Comparison of ENCODE assay signal across 12 cellular contexts in genomic region chr6:36514554-36515456, GRCh38. TPM values are rescaled to one million over a fixed set of nuclear protein-coding genes. Genes with fewer than 3 reads are reported as not detected.
DNase-seq lines count a peak whose midpoint lies in the region; ATAC-seq and TF ChIP-seq lines count a peak whose summit lies in the region.
"Had no signal": no experiment of that assay in that cellular context is flagged by ENCODE, and none has a peak within 500 bp of the region (broad histone marks: within the 10 kb centered on the region; RNA-seq: fewer than 3 reads in every experiment).

No MANE protein-coding gene starts in this region.

- peak overlapping the region; percentile 1 to 75 (median 65) for H3K27ac Mint-ChIP-seq in CD4-positive, alpha-beta memory T cell
- H3K27ac Mint-ChIP-seq in activated CD8-positive, alpha-beta T cell treated with anti-CD3 and anti-CD28 coated beads for 36 hours, result peak overlapping the region; percentile 58
- H3K27ac Mint-ChIP-seq in activated T-helper 2 cell treated with anti-CD3 and anti-CD28 coated beads, Interferon-gamma antibody, Interleukin-2, Interleukin-4, amounts not matched to agents 10 μg/mL and 5 μg/mL and 100 μg/mL, durations not matched to agents 14 hours and 24 hours and 36 hours, result no peak overlapping the region
- H3K27ac Mint-ChIP-seq: endodermal cell had no signal

- no peaks in the 10 kb centered on the region for H3K27me3 Mint-ChIP-seq in CD4-positive, alpha-beta memory T cell
- H3K27me3 Mint-ChIP-seq in activated CD8-positive, alpha-beta T cell treated with anti-CD3 and anti-CD28 coated beads for 36 hours, result no peaks in the 10 kb centered on the region
- H3K27me3 Mint-ChIP-seq in activated T-helper 2 cell treated with anti-CD3 and anti-CD28 coated beads, Interferon-gamma antibody, Interleukin-2, Interleukin-4, amounts not matched to agents 10 μg/mL and 5 μg/mL and 100 μg/mL, durations not matched to agents 14 hours and 24 hours and 36 hours (ENCODE audit: low read depth), result no peaks in the 10 kb centered on the region
- H3K27me3 Mint-ChIP-seq: T-cell had no signal

- no peaks in the 10 kb centered on the region for H3K9me3 Mint-ChIP-seq in CD4-positive, alpha-beta memory T cell
- no peaks in the 10 kb centered on the region for H3K9me3 Mint-ChIP-seq in activated CD8-positive, alpha-beta T cell treated with anti-CD3 and anti-CD28 coated beads for 36 hours
- no peaks in the 10 kb centered on the region for H3K9me3 Mint-ChIP-seq in activated T-helper 2 cell treated with anti-CD3 and anti-CD28 coated beads, Interferon-gamma antibody, Interleukin-2, Interleukin-4, amounts not matched to agents 10 μg/mL and 5 μg/mL and 100 μg/mL, durations not matched to agents 14 hours and 24 hours and 36 hours
- H3K9me3 Mint-ChIP-seq: T-cell had no signal

- H3K9me3 ChIP-seq in CD4-positive, alpha-beta memory T cell (ENCODE audit: control insufficient read depth in 1 of 2, low read length in 2 of 2), result no peaks in the 10 kb centered on the region
- H3K9me3 ChIP-seq: sigmoid colon had no signal

- peaks cover 15% of the 10 kb centered on the region for H3K4me1 ChIP-seq in CD4-positive, alpha-beta memory T cell (ENCODE audit: insufficient read depth, low read length)
- H3K4me1 ChIP-seq: BLaER1 treated with 17β-estradiol and CSF1 and Interleukin-3, amounts not matched to agents 10 nM and 100 nM; sigmoid colon had no signal

- POLR2A ChIA-PET in CD4-positive, alpha-beta memory T cell (lab: Charles Lee; ENCODE audit: partially characterized antibody), result interaction anchor here (0.9 kb wide), 2 partner anchors 30 to 31 kb away, joined by 3 read pairs; no protein-coding TSS in a partner anchor
- POLR2A ChIA-PET in GM10248 (lab: Yijun Ruan, JAX), result no interaction called here
- POLR2A ChIA-PET in activated CD8-positive, alpha-beta T cell treated with anti-CD3 and anti-CD28 coated beads for 36 hours (lab: Charles Lee), result no interaction called here

- no peak for TF ChIP-seq CTCF in GM10248 (IDR thresholded peaks at IDR 0.05; ENCODE audit: control extremely low read depth, extremely low read depth, low read depth, missing control alignments)
- TF ChIP-seq CTCF in activated CD8-positive, alpha-beta T cell treated with anti-CD3 and anti-CD28 coated beads for 36 hours (IDR thresholded peaks at IDR 0.05), result no peak

- CTCF ChIA-PET in CD4-positive, alpha-beta memory T cell (lab: Charles Lee; ENCODE audit: partially characterized antibody), result interaction anchor here (1.8 kb wide), 1 partner anchor 10 kb away, joined by 4 read pairs; no protein-coding TSS in a partner anchor
- CTCF ChIA-PET in GM10248 (lab: Yijun Ruan, JAX), result interaction anchor here (1.5 kb wide), 1 partner anchor 244 kb away, joined by 4 read pairs; no protein-coding TSS in a partner anchor
- CTCF ChIA-PET in activated CD8-positive, alpha-beta T cell treated with anti-CD3 and anti-CD28 coated beads for 36 hours (lab: Charles Lee), result interaction anchor here (2.5 kb wide), 1 partner anchor 12 kb away, joined by 11 read pairs; no protein-coding TSS in a partner anchor

- no peak for DNase-seq in CD4-positive, alpha-beta memory T cell
- peak; percentile 28 for DNase-seq in GM10248 (ENCODE audit: extremely low spot score)
- peak; percentile 52 for DNase-seq in activated CD8-positive, alpha-beta T cell treated with anti-CD3 and anti-CD28 coated beads for 36 hours
- DNase-seq in left lobe of liver (ENCODE audit: low spot score), result peak; percentile 60
- DNase-seq in activated T-helper 2 cell treated with anti-CD3 and anti-CD28 coated beads, Interferon-gamma antibody, Interleukin-2, Interleukin-4, amounts not matched to agents 10 μg/mL and 5 μg/mL and 100 μg/mL, durations not matched to agents 14 hours and 24 hours and 36 hours (ENCODE audit: low spot score), result no peak
- no peak for DNase-seq in stimulated activated CD4-positive, alpha-beta T cell treated with anti-CD3 and anti-CD28 coated beads, Interleukin-4, amount 100 ng/mL, for 1 hour
- no peak for DNase-seq in activated T-cell treated with anti-CD3 and anti-CD28 coated beads for 4 hours
- DNase-seq: endodermal cell, sigmoid colon, T-cell had no signal

- no peaks in the 10 kb centered on the region for H3K27me3 ChIP-seq in CD4-positive, alpha-beta memory T cell (ENCODE audit: insufficient read depth, low read length)
- H3K27me3 ChIP-seq: BLaER1 treated with 17β-estradiol and CSF1 and Interleukin-3, amounts not matched to agents 10 nM and 100 nM; sigmoid colon had no signal

- ATAC-seq in activated CD8-positive, alpha-beta T cell treated with anti-CD3 and anti-CD28 coated beads for 36 hours, result peak; percentile 70
- peak; percentile 74 for ATAC-seq in left lobe of liver
- ATAC-seq: Panc1, T-cell had no signal

- peaks cover 15 to 42% (median 30%) of the 10 kb centered on the region in 4 donors for H3K4me1 Mint-ChIP-seq in CD4-positive, alpha-beta memory T cell
- H3K4me1 Mint-ChIP-seq in activated CD8-positive, alpha-beta T cell treated with anti-CD3 and anti-CD28 coated beads for 36 hours (ENCODE audit: low read depth), result peaks cover 47% of the 10 kb centered on the region
- peaks cover 2% of the 10 kb centered on the region for H3K4me1 Mint-ChIP-seq in activated T-helper 2 cell treated with anti-CD3 and anti-CD28 coated beads, Interferon-gamma antibody, Interleukin-2, Interleukin-4, amounts not matched to agents 10 μg/mL and 5 μg/mL and 100 μg/mL, durations not matched to agents 14 hours and 24 hours and 36 hours (ENCODE audit: low read depth)

- peaks cover 75% of the 10 kb centered on the region for H3K36me3 ChIP-seq in CD4-positive, alpha-beta memory T cell (ENCODE audit: insufficient read depth, low read length)

- H3K4me3 Mint-ChIP-seq in CD4-positive, alpha-beta memory T cell, result no peak overlapping the region
- no peak overlapping the region for H3K4me3 Mint-ChIP-seq in activated CD8-positive, alpha-beta T cell treated with anti-CD3 and anti-CD28 coated beads for 36 hours
- no peak overlapping the region for H3K4me3 Mint-ChIP-seq in activated T-helper 2 cell treated with anti-CD3 and anti-CD28 coated beads, Interferon-gamma antibody, Interleukin-2, Interleukin-4, amounts not matched to agents 10 μg/mL and 5 μg/mL and 100 μg/mL, durations not matched to agents 14 hours and 24 hours and 36 hours (ENCODE audit: low read depth)
- H3K4me3 Mint-ChIP-seq: endodermal cell, T-cell had no signal

- no peak overlapping the region for H3K4me3 ChIP-seq in CD4-positive, alpha-beta memory T cell (ENCODE audit: low read length in 2 of 2)
- H3K4me3 ChIP-seq: BLaER1 treated with 17β-estradiol and CSF1 and Interleukin-3, amounts not matched to agents 10 nM and 100 nM; sigmoid colon had no signal

- H3K27ac ChIP-seq in CD4-positive, alpha-beta memory T cell (ENCODE audit: low read depth, low read length), result no peak overlapping the region
- H3K27ac ChIP-seq: BLaER1 treated with 17β-estradiol and CSF1 and Interleukin-3, amounts not matched to agents 10 nM and 100 nM; sigmoid colon had no signal

- peaks cover 50 to 79% of the 10 kb centered on the region in 2 donors for H3K36me3 Mint-ChIP-seq in CD4-positive, alpha-beta memory T cell
- H3K36me3 Mint-ChIP-seq in activated CD8-positive, alpha-beta T cell treated with anti-CD3 and anti-CD28 coated beads for 36 hours (ENCODE audit: low read depth), result peaks cover 50% of the 10 kb centered on the region
- H3K36me3 Mint-ChIP-seq in activated T-helper 2 cell treated with anti-CD3 and anti-CD28 coated beads, Interferon-gamma antibody, Interleukin-2, Interleukin-4, amounts not matched to agents 10 μg/mL and 5 μg/mL and 100 μg/mL, durations not matched to agents 14 hours and 24 hours and 36 hours (ENCODE audit: low read depth), result peaks cover 71% of the 10 kb centered on the region

- intact Hi-C loops in CD4-positive, alpha-beta memory T cell (cut with micrococcal nuclease), result no loop called here
- intact Hi-C loops in activated CD8-positive, alpha-beta T cell treated with anti-CD3 and anti-CD28 coated beads for 36 hours (cut with micrococcal nuclease), result no loop called here
- intact Hi-C loops in activated T-helper 2 cell treated with anti-CD3 and anti-CD28 coated beads, Interferon-gamma antibody, Interleukin-2, Interleukin-4, amounts not matched to agents 10 μg/mL and 5 μg/mL and 100 μg/mL, durations not matched to agents 14 hours and 24 hours and 36 hours (cut with micrococcal nuclease), result no loop called here

RNA-seq across cellular contexts. Expression of gene STK38, which starts 32.5 kb away (rescaled TPM):
- total RNA-seq in CD4-positive, alpha-beta memory T cell, result 100 to 1,000 TPM; 186 to 190 TPM
- 100 to 1,000 TPM in 1 of 2 donors, 10 to 100 TPM in 1; 54.3 to 124 TPM for polyA plus RNA-seq in CD4-positive, alpha-beta memory T cell
- 10 to 100 TPM; 22.9 to 23.4 TPM for total RNA-seq in activated CD8-positive, alpha-beta T cell treated with anti-CD3 and anti-CD28 coated beads for 36 hours
- 13.5 TPM for total RNA-seq in left lobe of liver
- total RNA-seq in activated T-helper 2 cell treated with anti-CD3 and anti-CD28 coated beads, Interferon-gamma antibody, Interleukin-2, Interleukin-4, amounts not matched to agents 10 μg/mL and 5 μg/mL and 100 μg/mL, durations not matched to agents 14 hours and 24 hours and 36 hours, result 22.9 and 25.0 TPM in 2 replicates

Comparison
In these comparisons a context has a peak if more than half of its experiments do, and no peak if none do; other contexts are left out.
1. DNase-seq: peak in GM10248 (single experiment), activated CD8-positive, alpha-beta T cell treated with anti-CD3 and anti-CD28 coated beads for 36 hours (single experiment) and left lobe of liver (single experiment); none in CD4-positive, alpha-beta memory T cell (0 of 5), activated T-helper 2 cell treated with anti-CD3 and anti-CD28 coated beads, Interferon-gamma antibody, Interleukin-2, Interleukin-4, amounts not matched to agents 10 μg/mL and 5 μg/mL and 100 μg/mL, durations not matched to agents 14 hours and 24 hours and 36 hours (single experiment), stimulated activated CD4-positive, alpha-beta T cell treated with anti-CD3 and anti-CD28 coated beads, Interleukin-4, amount 100 ng/mL, for 1 hour (single experiment) and activated T-cell treated with anti-CD3 and anti-CD28 coated beads for 4 hours (single experiment).